Comparison of ENCODE assay signal across 8 cellular contexts in genomic region chr14:103528158-103528511, GRCh38. TPM values are rescaled to one million over a fixed set of nuclear protein-coding genes. Genes with fewer than 3 reads are reported as not detected.
DNase-seq lines count a peak whose midpoint lies in the region; ATAC-seq and TF ChIP-seq lines count a peak whose summit lies in the region.

No MANE protein-coding gene starts in this region.

- no peaks in the 10 kb centered on the region for H3K9me2 ChIP-seq in Loucy (replicated peaks; ENCODE audit: low read depth, low read length)

- peak overlapping the region; percentile 83 for H3K9ac ChIP-seq in Loucy (ENCODE audit: low read depth, low read length, poor library complexity, severe bottlenecking)
- H3K9ac ChIP-seq in mesendoderm (ENCODE audit: low read length): peak overlapping the region; percentile 27

- H3K27me3 ChIP-seq in Loucy (ENCODE audit: insufficient read depth, low read length, poor library complexity, severe bottlenecking): no peaks in the 10 kb centered on the region
- H3K27me3 ChIP-seq in mesendoderm (ENCODE audit: insufficient read depth, low read length, poor library complexity): peaks cover 5% of the 10 kb centered on the region

- no peak overlapping the region for H2BK5ac ChIP-seq in mesendoderm (ENCODE audit: low read length)

- H3K9me3 ChIP-seq in Loucy (ENCODE audit: insufficient read depth, low read depth, low read length): no peaks in the 10 kb centered on the region

- H3K79me1 ChIP-seq in mesendoderm (ENCODE audit: low read length): peaks cover 17% of the 10 kb centered on the region

- intact Hi-C loops in CD14-positive monocyte (cut with micrococcal nuclease): loop anchor here in 1 of 2 donors (10.0 kb wide), 1 partner anchor 193 kb away; the partner anchor contains the start of gene EIF5

- H2AFZ ChIP-seq in Loucy (ENCODE audit: low read length): no peak overlapping the region

- ATAC-seq in central memory CD8-positive, alpha-beta T cell (replicated peaks; ENCODE audit: extremely low read depth, poor library complexity, severe bottlenecking): no peak
- ATAC-seq in GM18861 (IDR thresholded peaks at IDR 0.05; ENCODE audit: unreplicated experiment): no peak

- no CpG with 5 or more reads among the region's 9 CpGs for WGBS in mesendoderm (ENCODE audit: extremely low coverage, insufficient coverage, low lambda C conversion rate)
- 39% methylated on average over 9 of the region's 9 CpGs for WGBS in urinary bladder

- no peak overlapping the region for H2AK5ac ChIP-seq in mesendoderm (ENCODE audit: low read length)

- peak overlapping the region; percentile 90 for H3K4me3 ChIP-seq in Loucy (ENCODE audit: low read length, poor library complexity, severe bottlenecking)
- no peak overlapping the region for H3K4me3 ChIP-seq in mesendoderm (ENCODE audit: low read length)
- H3K4me3 ChIP-seq in urinary bladder (ENCODE audit: low read depth, low read length): peak overlapping the region; percentile 75

- no peak overlapping the region for H2BK120ac ChIP-seq in mesendoderm (ENCODE audit: low read depth, low read length)

- H3K56ac ChIP-seq in mesendoderm (ENCODE audit: low read length): peak overlapping the region; percentile 82

- no peak overlapping the region for H4K5ac ChIP-seq in mesendoderm (ENCODE audit: low read length)

- H3K9me3 Mint-ChIP-seq in CD14-positive monocyte: peaks cover 0 to 12% (median 6%) of the 10 kb centered on the region in 7 donors
- no peaks in the 10 kb centered on the region for H3K9me3 Mint-ChIP-seq in central memory CD8-positive, alpha-beta T cell

- H4K20me1 ChIP-seq in Loucy (ENCODE audit: insufficient read depth, low read length, poor library complexity, severe bottlenecking): peaks cover 11% of the 10 kb centered on the region

- H3K18ac ChIP-seq in mesendoderm (ENCODE audit: low read length): no peak overlapping the region

- H3K27ac ChIP-seq in mesendoderm (ENCODE audit: low read depth, low read length) (no peak overlapping the region), urinary bladder (ENCODE audit: low read depth) (peak overlapping the region; percentile 79)

- peak overlapping the region; percentile 83 to 99 (median 95) for H3K27ac Mint-ChIP-seq in CD14-positive monocyte
- H3K27ac Mint-ChIP-seq in central memory CD8-positive, alpha-beta T cell (ENCODE audit: low read depth): peak overlapping the region; percentile 95

- H3K36me3 Mint-ChIP-seq in CD14-positive monocyte: peaks cover 9 to 17% of the 10 kb centered on the region in 2 donors
- peaks cover 21% of the 10 kb centered on the region for H3K36me3 Mint-ChIP-seq in central memory CD8-positive, alpha-beta T cell (ENCODE audit: insufficient read depth)

- no peak overlapping the region for H2BK15ac ChIP-seq in mesendoderm (replicated peaks; ENCODE audit: low read depth)

- TF ChIP-seq CTCF in CD14-positive monocyte (IDR thresholded peaks at IDR 0.05): no peak
- TF ChIP-seq CTCF in Loucy (conservative IDR thresholded peaks at IDR 0.05; ENCODE audit: low read length): no peak

- H3K4me3 Mint-ChIP-seq in CD14-positive monocyte: peak overlapping the region; percentile 95 to 97
- H3K4me3 Mint-ChIP-seq in central memory CD8-positive, alpha-beta T cell: peak overlapping the region; percentile 91

- H3K4me2 ChIP-seq in Loucy (ENCODE audit: low read depth, low read length, poor library complexity, severe bottlenecking) (peak overlapping the region; percentile 79), mesendoderm (ENCODE audit: low read length) (no peak overlapping the region)

- peaks cover 13% of the 10 kb centered on the region for H3K4me1 ChIP-seq in Loucy (ENCODE audit: insufficient read depth, low read length, poor library complexity, severe bottlenecking)
- H3K4me1 ChIP-seq in mesendoderm (ENCODE audit: control insufficient read depth, low read depth, low read length): peaks cover 5% of the 10 kb centered on the region
- H3K4me1 ChIP-seq in urinary bladder (ENCODE audit: insufficient read depth): peaks cover 8% of the 10 kb centered on the region

- no peak for DNase-seq in CD14-positive monocyte (ENCODE audit: low spot score)
- DNase-seq in central memory CD8-positive, alpha-beta T cell (ENCODE audit: low spot score in 2 of 2): no peak
- no peak for DNase-seq in mesendoderm
- DNase-seq in stimulated activated CD4-positive, alpha-beta T cell treated with anti-CD3 and anti-CD28 coated beads, Interleukin-1b, Interleukin-23, amount 100 ng/mL, for 48 hours: no peak
- DNase-seq in stimulated activated CD4-positive, alpha-beta T cell treated with anti-CD3 and anti-CD28 coated beads, Interleukin-12 subunit alpha, Interleukin-12 subunit beta, amount 100 ng/mL, for 4 hours: no peak

- no peaks in the 10 kb centered on the region for H3F3A ChIP-seq in Loucy (ENCODE audit: low read depth)

- H3K27me3 Mint-ChIP-seq in CD14-positive monocyte (ENCODE audit: low read depth in 3 of 3): peaks cover 21 to 23% (median 21%) of the 10 kb centered on the region in 3 donors
- no peaks in the 10 kb centered on the region for H3K27me3 Mint-ChIP-seq in central memory CD8-positive, alpha-beta T cell

- no peaks in the 10 kb centered on the region for H3K36me3 ChIP-seq in Loucy (ENCODE audit: insufficient read depth, low read length)
- no peaks in the 10 kb centered on the region for H3K36me3 ChIP-seq in mesendoderm (ENCODE audit: control insufficient read depth, insufficient read depth, low read length)
- H3K36me3 ChIP-seq in urinary bladder (ENCODE audit: insufficient read depth): no peaks in the 10 kb centered on the region

- peaks cover 31% of the 10 kb centered on the region; the same call in 1 of the 2 replicates for H3K79me2 ChIP-seq in Loucy (ENCODE audit: insufficient read depth, low read length)
- peaks cover 12% of the 10 kb centered on the region for H3K79me2 ChIP-seq in mesendoderm (ENCODE audit: control insufficient read depth, insufficient read depth, low read length)

- H3K4ac ChIP-seq in mesendoderm (ENCODE audit: low read depth, low read length): peak overlapping the region; percentile 44

- peak overlapping the region; percentile 56 for H4K8ac ChIP-seq in mesendoderm (ENCODE audit: low read depth, low read length)

- peaks cover 49% of the 10 kb centered on the region for H3K4me1 Mint-ChIP-seq in CD14-positive monocyte
- peaks cover 32% of the 10 kb centered on the region for H3K4me1 Mint-ChIP-seq in central memory CD8-positive, alpha-beta T cell

- H3K23ac ChIP-seq in mesendoderm (ENCODE audit: low read length): no peak overlapping the region

RNA-seq across cellular contexts. Expression of gene TRMT61A, which starts 0.9 kb away (rescaled TPM):
- polyA plus RNA-seq in CD14-positive monocyte: 1 to 10 TPM; 2.7 to 3.4 TPM
- polyA plus RNA-seq in mesendoderm (2013, experiment 1 of 2): 9.6 TPM
- 9.5 TPM for polyA plus RNA-seq in mesendoderm (2013, experiment 2 of 2)
- 5.7 TPM for total RNA-seq in urinary bladder
- polyA plus RNA-seq in urinary bladder: 35.0 TPM

RNA-seq across cellular contexts. Expression of gene CKB, which starts 5.5 kb away (rescaled TPM):
- polyA plus RNA-seq in CD14-positive monocyte (1 to 10 TPM in 1 of 2 donors, under 1 TPM in 1; 0.76 to 2.7 TPM), urinary bladder (1,521 TPM)
- 162 TPM for polyA plus RNA-seq in mesendoderm (2013, experiment 1 of 2)
- polyA plus RNA-seq in mesendoderm (2013, experiment 2 of 2): 164 TPM
- total RNA-seq in urinary bladder: 121 TPM

RNA-seq across cellular contexts. Expression of gene BAG5, which starts 34.3 kb away (rescaled TPM):
- 10 to 100 TPM; 30.1 to 33.1 TPM for polyA plus RNA-seq in CD14-positive monocyte
- polyA plus RNA-seq in mesendoderm (2013, experiment 1 of 2): 22.9 TPM
- 21.8 TPM for polyA plus RNA-seq in mesendoderm (2013, experiment 2 of 2)
- 29.8 TPM for total RNA-seq in urinary bladder
- polyA plus RNA-seq in urinary bladder: 18.1 TPM

RNA-seq across cellular contexts. Expression of gene COA8, which starts 34.6 kb away (rescaled TPM):
- 10 to 100 TPM; 52.3 to 58.1 TPM for polyA plus RNA-seq in CD14-positive monocyte
- polyA plus RNA-seq in mesendoderm (2013, experiment 1 of 2): 27.1 TPM
- polyA plus RNA-seq in mesendoderm (2013, experiment 2 of 2): 28.2 TPM
- total RNA-seq in urinary bladder: 37.0 TPM
- polyA plus RNA-seq in urinary bladder: 52.4 TPM

Comparison
In these comparisons a context has a peak if more than half of its experiments do, and no peak if none do; other contexts are left out.
1. RNA of gene CKB, which starts 5.5 kb away (polyA plus RNA-seq): 1,521 TPM in urinary bladder (single experiment); 0.76 to 2.7 TPM in CD14-positive monocyte; every median in the first group is over 100 times any median in the second.